26 cellular contexts compared by ENCODE assay signal in the genomic region with DNA sequence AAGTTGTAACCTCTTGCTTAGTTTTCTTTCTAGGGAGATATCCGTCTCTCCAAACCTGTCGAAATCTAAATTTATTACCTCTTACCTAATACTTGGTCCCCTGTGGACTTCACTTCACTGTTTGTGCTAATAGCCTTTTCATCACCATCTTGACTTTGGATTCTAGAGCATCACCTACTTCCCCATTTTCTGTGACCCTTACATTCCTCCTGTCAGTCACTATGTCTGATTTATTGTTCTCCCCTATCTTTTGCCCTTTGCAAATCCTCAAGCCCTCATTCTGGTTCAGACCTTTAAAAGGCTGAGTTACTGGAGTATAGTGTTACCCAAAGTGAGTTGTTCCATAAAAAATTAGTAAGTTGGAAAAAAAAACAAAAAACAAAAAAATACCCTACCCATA.
"Had no signal": no experiment of that assay in that cellular context is flagged by ENCODE, and none has a peak within 500 bp of the region (broad histone marks: within the 10 kb centered on the region; RNA-seq: fewer than 3 reads in every experiment).

No MANE protein-coding gene starts in this region.

- DNase-seq: activated B cell treated with CpG ODN at 0.5 μM for 24 hours; activated CD4-positive, alpha-beta T cell treated with anti-CD3 and anti-CD28 coated beads for 1 hour; activated CD4-positive, alpha-beta T cell treated with anti-CD3 and anti-CD28 coated beads, Interleukin-2, amount 10 ng/mL, durations not matched to agents 24 days and 14 days; activated CD4-positive, alpha-beta T cell treated with anti-CD3 and anti-CD28 coated beads, Interleukin-2, amount 50 U/mL, for 48 hours; activated CD8-positive, alpha-beta memory T cell treated with anti-CD3 and anti-CD28 coated beads, Interleukin-2, amount 10 ng/mL, durations not matched to agents 7 days and 5 days; activated effector memory CD4-positive, alpha-beta T cell treated with anti-CD3 and anti-CD28 coated beads, Interleukin-2, amount 50 U/mL, for 16 hours; activated naive CD4-positive, alpha-beta T cell treated with Interleukin-2 at 50 U/mL for 16 hours; activated naive CD8-positive, alpha-beta T cell treated with anti-CD3 and anti-CD28 coated beads, Interleukin-2, amount 50 U/mL, for 24 hours; activated T-cell treated with anti-CD3 and anti-CD28 coated beads, Interleukin-2, amount 50 U/mL, for 4 hours; amniotic stem cell; body of pancreas; central memory CD4-positive, alpha-beta T cell; NCI-H1105; NCI-H1436 treated with DMSO at 0.1 percent for 48 hours; NCI-H187 treated with DMSO at 0.1 percent for 48 hours; NCI-H2081 treated with DMSO at 0.1 percent for 48 hours; NCI-H2171 treated with DMSO at 0.1 percent for 48 hours; NCI-H345; NCI-H510A; NCI-H526 treated with DMSO at 0.1 percent for 48 hours; NCI-H82; PC-9; SHP77 treated with DMSO at 0.1 percent for 48 hours; T-helper 17 cell; T-helper 9 cell had no signal

- H3K4me1 Mint-ChIP-seq: activated CD8-positive, alpha-beta memory T cell treated with anti-CD3 and anti-CD28 coated beads, Interleukin-2, amount 10 ng/mL, durations not matched to agents 7 days and 5 days had no signal

- H3K9me3 Mint-ChIP-seq: activated B cell treated with CpG ODN at 0.5 μM for 24 hours; activated CD4-positive, alpha-beta T cell treated with anti-CD3 and anti-CD28 coated beads, Interleukin-2, amount 10 ng/mL, durations not matched to agents 24 days and 14 days; activated naive CD4-positive, alpha-beta T cell treated with anti-CD3 and anti-CD28 coated beads, Interleukin-2, amount 50 U/mL, for 72 hours; activated naive CD8-positive, alpha-beta T cell treated with anti-CD3 and anti-CD28 coated beads, Interleukin-2, amount 50 U/mL, for 24 hours; activated T-cell treated with anti-CD3 and anti-CD28 coated beads, Interleukin-2, amount 50 U/mL, for 4 hours had no signal

- H3K4me3 Mint-ChIP-seq: activated B cell treated with CpG ODN at 0.5 μM for 24 hours; activated CD4-positive, alpha-beta T cell treated with anti-CD3 and anti-CD28 coated beads, Interleukin-2, amount 10 ng/mL, durations not matched to agents 24 days and 14 days; activated CD8-positive, alpha-beta memory T cell treated with anti-CD3 and anti-CD28 coated beads, Interleukin-2, amount 10 ng/mL, durations not matched to agents 7 days and 5 days; activated naive CD8-positive, alpha-beta T cell treated with anti-CD3 and anti-CD28 coated beads, Interleukin-2, amount 50 U/mL, for 24 hours; activated T-cell treated with anti-CD3 and anti-CD28 coated beads, Interleukin-2, amount 50 U/mL, for 4 hours; T-helper 17 cell had no signal

- ATAC-seq: activated CD8-positive, alpha-beta memory T cell treated with anti-CD3 and anti-CD28 coated beads, Interleukin-2, amount 10 ng/mL, durations not matched to agents 7 days and 5 days; activated naive CD4-positive, alpha-beta T cell treated with anti-CD3 and anti-CD28 coated beads, Interleukin-2, amount 50 U/mL, for 72 hours; activated naive CD8-positive, alpha-beta T cell treated with anti-CD3 and anti-CD28 coated beads, Interleukin-2, amount 50 U/mL, for 24 hours; activated T-cell treated with anti-CD3 and anti-CD28 coated beads, Interleukin-2, amount 50 U/mL, for 4 hours; body of pancreas; T-helper 17 cell had no signal

- H3K27me3 Mint-ChIP-seq: activated B cell treated with CpG ODN at 0.5 μM for 24 hours had no signal

- H3K36me3 Mint-ChIP-seq: activated CD8-positive, alpha-beta memory T cell treated with anti-CD3 and anti-CD28 coated beads, Interleukin-2, amount 10 ng/mL, durations not matched to agents 7 days and 5 days had no signal

- H3K27ac Mint-ChIP-seq: activated B cell treated with CpG ODN at 0.5 μM for 24 hours; activated CD4-positive, alpha-beta T cell treated with anti-CD3 and anti-CD28 coated beads, Interleukin-2, amount 10 ng/mL, durations not matched to agents 24 days and 14 days; activated CD8-positive, alpha-beta memory T cell treated with anti-CD3 and anti-CD28 coated beads, Interleukin-2, amount 10 ng/mL, durations not matched to agents 7 days and 5 days; activated naive CD4-positive, alpha-beta T cell treated with anti-CD3 and anti-CD28 coated beads, Interleukin-2, amount 50 U/mL, for 72 hours; activated naive CD8-positive, alpha-beta T cell treated with anti-CD3 and anti-CD28 coated beads, Interleukin-2, amount 50 U/mL, for 24 hours; T-helper 17 cell had no signal
